Comparison of ENCODE assay signal across 19 cellular contexts in the genomic region with DNA sequence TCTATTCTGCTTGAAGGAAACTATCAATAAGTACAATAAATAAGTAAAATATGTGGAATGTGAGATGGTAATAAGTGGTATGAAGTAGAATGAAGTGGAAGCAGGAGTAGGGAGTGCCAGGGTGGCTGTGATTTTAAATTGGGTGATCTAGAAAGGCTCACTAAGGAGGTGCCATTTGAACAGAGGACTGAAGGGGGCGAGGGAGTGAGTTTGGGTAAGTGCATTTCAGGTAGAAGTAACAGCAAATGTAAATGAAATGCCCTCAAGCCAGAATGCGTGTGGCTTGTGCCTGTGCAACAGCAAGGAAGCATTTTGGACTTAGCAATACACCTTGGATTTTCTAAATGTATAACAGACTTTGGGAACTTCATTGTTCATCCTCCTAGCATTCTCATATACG.
A peak's percentile ranks its signal among the peaks of the same experiment; 100 is the strongest.
DNase-seq lines count a peak whose midpoint lies in the region; ATAC-seq and TF ChIP-seq lines count a peak whose summit lies in the region.
"Had no signal": no experiment of that assay in that cellular context is flagged by ENCODE, and none has a peak within 500 bp of the region (broad histone marks: within the 10 kb centered on the region; RNA-seq: fewer than 3 reads in every experiment).

No MANE protein-coding gene starts in this region.

- H3K27ac ChIP-seq in cardiac muscle cell (no peak overlapping the region), foreskin keratinocyte (no peak overlapping the region)
- H3K27ac ChIP-seq: breast epithelium, esophagus muscularis mucosa, left ventricle myocardium inferior, right atrium auricular region, RWPE1 had no signal

- H3K27me3 ChIP-seq in cardiac muscle cell (no peaks in the 10 kb centered on the region), foreskin keratinocyte (peaks cover 3% of the 10 kb centered on the region)
- H3K27me3 ChIP-seq: breast epithelium, esophagus muscularis mucosa, right atrium auricular region had no signal

- H3K36me3 ChIP-seq in cardiac muscle cell = no peaks in the 10 kb centered on the region
- H3K36me3 ChIP-seq: breast epithelium, esophagus muscularis mucosa, left ventricle myocardium inferior, right atrium auricular region had no signal

- no peak for ATAC-seq in foreskin keratinocyte
- no peak for ATAC-seq in HG03378 (IDR thresholded peaks at IDR 0.05; ENCODE audit: unreplicated experiment)
- ATAC-seq: activated CD4-positive, alpha-beta T cell treated with anti-CD3 and anti-CD28 coated beads for 36 hours had no signal

- H3K4me1 ChIP-seq in cardiac muscle cell (ENCODE audit: low read depth) (no peaks in the 10 kb centered on the region), foreskin keratinocyte (no peaks in the 10 kb centered on the region)
- H3K4me1 ChIP-seq: breast epithelium, esophagus muscularis mucosa, left ventricle myocardium inferior, right atrium auricular region had no signal

- no peak for DNase-seq in cardiac muscle cell (ENCODE audit: low read depth in 1 of 2, low spot score in 1 of 2)
- DNase-seq in cardiac septum (ENCODE audit: low spot score) = no peak
- DNase-seq in RKO (ENCODE audit: low spot score) = peak; percentile 1
- DNase-seq in foreskin keratinocyte = no peak
- DNase-seq in NCI-H187 treated with DMSO at 0.1 percent for 48 hours (lab: John Stamatoyannopoulos, UW) = no peak
- no peak for DNase-seq in activated naive CD4-positive, alpha-beta T cell treated with Interleukin-2 at 50 U/mL for 16 hours
- no peak for DNase-seq in epidermal melanocyte (ENCODE audit: insufficient read length, low spot score)
- DNase-seq: activated CD4-positive, alpha-beta T cell treated with anti-CD3 and anti-CD28 coated beads for 36 hours; activated CD8-positive, alpha-beta memory T cell treated with anti-CD3 and anti-CD28 coated beads, Interleukin-2, amount 50 U/mL, for 48 hours; activated effector memory CD4-positive, alpha-beta T cell treated with Interleukin-2 at 50 U/mL for 16 hours; CD4-positive, alpha-beta T cell; left ventricle myocardium inferior; NCI-H146; NCI-H446 had no signal

- H3K9me3 ChIP-seq in cardiac muscle cell (ENCODE audit: low read depth) = no peaks in the 10 kb centered on the region
- H3K9me3 ChIP-seq: breast epithelium had no signal

- TF ChIP-seq CTCF in cardiac muscle cell (IDR thresholded peaks at IDR 0.05; ENCODE audit: low read depth, low read length) = peak; percentile 7
- peak; percentile 23 for TF ChIP-seq CTCF in foreskin keratinocyte (conservative IDR thresholded peaks at IDR 0.05)

- no peak overlapping the region for H3K4me3 ChIP-seq in cardiac muscle cell
- H3K4me3 ChIP-seq: breast epithelium, esophagus muscularis mucosa, left ventricle myocardium inferior, right atrium auricular region had no signal

- intact Hi-C loops in cardiac septum (cut with DNase I) = no loop called here
